In the genomic region with DNA sequence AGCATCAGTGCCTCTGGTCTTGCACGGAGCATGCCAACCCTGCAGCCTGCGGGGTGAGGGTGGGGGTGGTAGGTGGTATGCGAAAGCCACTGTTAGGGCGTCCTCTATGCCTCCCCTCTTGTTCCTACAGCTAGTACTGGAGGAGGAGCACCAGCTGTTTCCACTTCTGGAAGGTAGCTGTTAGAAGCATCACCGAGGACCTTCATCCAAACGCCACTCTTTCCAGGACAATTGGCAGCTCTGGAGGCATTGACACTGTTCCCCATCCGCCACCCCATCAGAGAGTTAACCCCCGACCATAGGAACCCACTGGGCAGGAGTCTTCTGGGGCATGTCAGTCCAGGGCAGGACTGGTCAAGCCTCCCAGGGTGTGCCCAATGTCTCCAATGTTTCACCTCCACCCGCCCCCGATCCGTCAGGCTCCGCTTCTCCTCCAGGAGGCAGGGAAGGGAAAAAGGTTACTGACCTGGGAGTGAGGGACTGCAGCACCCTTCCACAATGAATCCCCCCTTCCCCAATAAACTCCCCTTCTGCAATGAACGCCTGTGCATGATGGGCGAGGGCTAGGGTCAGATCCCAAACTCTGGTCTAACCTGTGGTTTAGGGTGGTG, we compare ENCODE assay signal across 17 cellular contexts. TPM values are rescaled to one million over a fixed set of nuclear protein-coding genes. Genes with fewer than 3 reads are reported as not detected.
DNase-seq lines count a peak whose midpoint lies in the region; ATAC-seq and TF ChIP-seq lines count a peak whose summit lies in the region.
"Had no signal": no experiment of that assay in that cellular context is flagged by ENCODE, and none has a peak within 500 bp of the region (broad histone marks: within the 10 kb centered on the region; RNA-seq: fewer than 3 reads in every experiment).

No MANE protein-coding gene starts in this region.

- H3K9me3 ChIP-seq in CD8-positive, alpha-beta memory T cell (ENCODE audit: low read length) = no peaks in the 10 kb centered on the region
- H3K9me3 ChIP-seq in HUES48 (ENCODE audit: control insufficient read depth, insufficient read depth, low read length) (no peaks in the 10 kb centered on the region), lower lobe of right lung (no peaks in the 10 kb centered on the region)
- no peaks in the 10 kb centered on the region for H3K9me3 ChIP-seq in naive thymus-derived CD4-positive, alpha-beta T cell (ENCODE audit: control insufficient read depth in 2 of 3, low read length in 3 of 3)

- POLR2A ChIA-PET in CD8-positive, alpha-beta memory T cell (lab: Charles Lee) = no interaction called here
- POLR2A ChIA-PET in naive thymus-derived CD4-positive, alpha-beta T cell (lab: Charles Lee) = no interaction called here

- peaks cover 63% of the 10 kb centered on the region for H3K27me3 ChIP-seq in CD8-positive, alpha-beta memory T cell (ENCODE audit: insufficient read depth, low read length, poor library complexity, severe bottlenecking)
- H3K27me3 ChIP-seq in HUES48 (ENCODE audit: control insufficient read depth, insufficient read depth, low read length) = peaks cover 98% of the 10 kb centered on the region
- H3K27me3 ChIP-seq in naive thymus-derived CD4-positive, alpha-beta T cell (ENCODE audit: control insufficient read depth in 2 of 2, insufficient read depth in 2 of 2, low read length in 2 of 2) = peaks cover 4 to 38% of the 10 kb centered on the region in 2 donors
- peaks cover 81% of the 10 kb centered on the region for H3K27me3 ChIP-seq in lower lobe of right lung (ENCODE audit: low read depth)

- no peak overlapping the region for H3K9ac ChIP-seq in HUES48 (ENCODE audit: low read depth, low read length)
- H3K9ac ChIP-seq: BLaER1 treated with 17β-estradiol and CSF1 and Interleukin-3, amounts not matched to agents 10 nM and 100 nM had no signal

- peaks cover 57 to 86% of the 10 kb centered on the region in 2 donors for H3K27me3 Mint-ChIP-seq in CD8-positive, alpha-beta memory T cell
- peaks cover 74 to 87% (median 86%) of the 10 kb centered on the region in 5 donors for H3K27me3 Mint-ChIP-seq in naive thymus-derived CD4-positive, alpha-beta T cell

- peaks cover 41% of the 10 kb centered on the region for H3K4me1 ChIP-seq in CD8-positive, alpha-beta memory T cell (ENCODE audit: insufficient read depth, low read length)
- H3K4me1 ChIP-seq in HUES48 (ENCODE audit: control insufficient read depth, insufficient read depth, low read length) (peaks cover 28% of the 10 kb centered on the region), lower lobe of right lung (peaks cover 42% of the 10 kb centered on the region)
- H3K4me1 ChIP-seq in naive thymus-derived CD4-positive, alpha-beta T cell (ENCODE audit: control insufficient read depth in 2 of 2, insufficient read depth in 2 of 2, low read length in 2 of 2) = peaks cover 0 to 49% of the 10 kb centered on the region in 2 donors

- DNase-seq in CD8-positive, alpha-beta memory T cell = no peak
- DNase-seq in coronary artery (ENCODE audit: low spot score) (no peak), lower lobe of right lung (no peak), dermis blood vessel endothelial cell (no peak)
- DNase-seq in naive thymus-derived CD4-positive, alpha-beta T cell = no peak
- DNase-seq: activated naive CD4-positive, alpha-beta T cell; DND-41; foreskin melanocyte; NCI-H1092; stimulated activated CD4-positive, alpha-beta T cell treated with anti-CD3 and anti-CD28 coated beads, Interleukin-12 subunit alpha, Interleukin-12 subunit beta, amount 100 ng/mL, for 4 hours had no signal

- no peak for ATAC-seq in naive thymus-derived CD4-positive, alpha-beta T cell
- ATAC-seq in lower lobe of right lung = no peak
- no peak for ATAC-seq in HG02884 (IDR thresholded peaks at IDR 0.05; ENCODE audit: unreplicated experiment)
- ATAC-seq in GM21447 (IDR thresholded peaks at IDR 0.05; ENCODE audit: unreplicated experiment) = no peak

- CTCF ChIA-PET in CD8-positive, alpha-beta memory T cell (lab: Charles Lee) = no interaction called here
- CTCF ChIA-PET in naive thymus-derived CD4-positive, alpha-beta T cell (lab: Charles Lee) = interaction anchor here (0.6 kb wide), 1 partner anchor 710 kb away, joined by 3 read pairs; no protein-coding TSS in a partner anchor

- no peak overlapping the region for H3K27ac ChIP-seq in CD8-positive, alpha-beta memory T cell (ENCODE audit: low read depth, low read length)
- no peak overlapping the region for H3K27ac ChIP-seq in HUES48 (ENCODE audit: low read depth, low read length)
- H3K27ac ChIP-seq in coronary artery = no peak overlapping the region
- H3K27ac ChIP-seq in naive thymus-derived CD4-positive, alpha-beta T cell (ENCODE audit: low read depth, low read length) = no peak overlapping the region
- no peak overlapping the region for H3K27ac ChIP-seq in lower lobe of right lung
- H3K27ac ChIP-seq: BLaER1 treated with 17β-estradiol and CSF1 and Interleukin-3, amounts not matched to agents 10 nM and 100 nM had no signal

- H3K4me3 Mint-ChIP-seq in CD8-positive, alpha-beta memory T cell = peak overlapping the region in 4 of 7 donors; percentile 37 to 65 (median 53)
- H3K4me3 Mint-ChIP-seq in naive thymus-derived CD4-positive, alpha-beta T cell = peak overlapping the region in 9 of 10 donors; percentile 5 to 79 (median 77)

- H3K27ac Mint-ChIP-seq in CD8-positive, alpha-beta memory T cell = peak overlapping the region in 1 of 8 donors; percentile 31
- H3K27ac Mint-ChIP-seq in naive thymus-derived CD4-positive, alpha-beta T cell = no peak overlapping the region

- no peaks in the 10 kb centered on the region for H3K9me3 Mint-ChIP-seq in CD8-positive, alpha-beta memory T cell
- H3K9me3 Mint-ChIP-seq in naive thymus-derived CD4-positive, alpha-beta T cell = no peaks in the 10 kb centered on the region

- TF ChIP-seq CTCF in coronary artery (IDR thresholded peaks at IDR 0.05) (no peak), lower lobe of right lung (IDR thresholded peaks at IDR 0.05) (no peak)

- peaks cover 0 to 2% (median 0%) of the 10 kb centered on the region in 3 donors for H3K36me3 Mint-ChIP-seq in CD8-positive, alpha-beta memory T cell
- H3K36me3 Mint-ChIP-seq in naive thymus-derived CD4-positive, alpha-beta T cell = peaks cover 0 to 3% (median 0%) of the 10 kb centered on the region in 5 donors

- H3K4me3 ChIP-seq in CD8-positive, alpha-beta memory T cell (ENCODE audit: low read length) = peak overlapping the region; percentile 6
- H3K4me3 ChIP-seq in HUES48 (ENCODE audit: low read depth, low read length) (peak overlapping the region; percentile 37), coronary artery (peak overlapping the region; percentile 49), lower lobe of right lung (no peak overlapping the region)
- H3K4me3 ChIP-seq in naive thymus-derived CD4-positive, alpha-beta T cell (ENCODE audit: low read length) = no peak overlapping the region

- H3K36me3 ChIP-seq in CD8-positive, alpha-beta memory T cell (ENCODE audit: insufficient read depth, low read length) = no peaks in the 10 kb centered on the region
- H3K36me3 ChIP-seq in HUES48 (ENCODE audit: control insufficient read depth, insufficient read depth, low read length) (no peaks in the 10 kb centered on the region), lower lobe of right lung (no peaks in the 10 kb centered on the region)
- H3K36me3 ChIP-seq in naive thymus-derived CD4-positive, alpha-beta T cell (ENCODE audit: control insufficient read depth in 2 of 3, insufficient read depth in 3 of 3, low read length in 3 of 3) = no peaks in the 10 kb centered on the region

- intact Hi-C loops in naive thymus-derived CD4-positive, alpha-beta T cell (cut with micrococcal nuclease) = no loop called here
- intact Hi-C loops in lower lobe of right lung (cut with DNase I) = no loop called here

- H3K4me1 Mint-ChIP-seq in CD8-positive, alpha-beta memory T cell = peaks cover 31 to 63% (median 46%) of the 10 kb centered on the region in 3 donors
- H3K4me1 Mint-ChIP-seq in naive thymus-derived CD4-positive, alpha-beta T cell = peaks cover 29 to 60% (median 42%) of the 10 kb centered on the region in 7 donors

RNA-seq across cellular contexts. Expression of gene DUOX2, which starts 0.5 kb away (rescaled TPM):
- total RNA-seq in CD8-positive, alpha-beta memory T cell = not detected
- not detected for polyA plus RNA-seq in CD8-positive, alpha-beta memory T cell
- under 1 TPM in 1 of 5 experiments, not detected in 4; 0.49 TPM for total RNA-seq in naive thymus-derived CD4-positive, alpha-beta T cell
- not detected for polyA plus RNA-seq in naive thymus-derived CD4-positive, alpha-beta T cell
- total RNA-seq in lower lobe of right lung = 4.0 TPM
- total RNA-seq in dermis blood vessel endothelial cell = not detected in 2 replicates

RNA-seq across cellular contexts. Expression of gene DUOXA2, which starts 0.6 kb away (rescaled TPM):
- total RNA-seq in CD8-positive, alpha-beta memory T cell = not detected
- polyA plus RNA-seq in CD8-positive, alpha-beta memory T cell = not detected
- not detected for total RNA-seq in naive thymus-derived CD4-positive, alpha-beta T cell
- not detected for polyA plus RNA-seq in naive thymus-derived CD4-positive, alpha-beta T cell
- total RNA-seq in lower lobe of right lung = not detected
- not detected in 2 replicates for total RNA-seq in dermis blood vessel endothelial cell
- total RNA-seq: H4, mesenteric fat pad, NCI-H460 had no signal

RNA-seq across cellular contexts. Expression of gene DUOXA1, which starts 16.2 kb away (rescaled TPM):
- total RNA-seq in CD8-positive, alpha-beta memory T cell = under 1 TPM in 1 of 2 experiments, not detected in 1; 0.09 TPM
- polyA plus RNA-seq in CD8-positive, alpha-beta memory T cell = 0.29 TPM
- total RNA-seq in naive thymus-derived CD4-positive, alpha-beta T cell = under 1 TPM in 2 of 5 experiments, not detected in 3; 0.49 to 0.51 TPM
- polyA plus RNA-seq in naive thymus-derived CD4-positive, alpha-beta T cell = under 1 TPM in 1 of 2 donors, not detected in 1; 0.22 TPM
- total RNA-seq in lower lobe of right lung (131 TPM), dermis blood vessel endothelial cell (not detected in 2 replicates)
- total RNA-seq: H4 had no signal

RNA-seq across cellular contexts. Expression of gene DUOX1, which starts 16.3 kb away (rescaled TPM):
- total RNA-seq in CD8-positive, alpha-beta memory T cell = under 1 TPM in 1 of 2 experiments, not detected in 1; 0.11 TPM
- 1.2 TPM for polyA plus RNA-seq in CD8-positive, alpha-beta memory T cell
- total RNA-seq in naive thymus-derived CD4-positive, alpha-beta T cell = under 1 TPM in 2 of 5 experiments, not detected in 3; 0.05 to 0.34 TPM
- 1 to 10 TPM; 1.2 to 2.0 TPM for polyA plus RNA-seq in naive thymus-derived CD4-positive, alpha-beta T cell
- total RNA-seq in lower lobe of right lung (317 TPM), dermis blood vessel endothelial cell (not detected in 2 replicates)
- total RNA-seq: H4, NCI-H460 had no signal

Comparison
In these comparisons a context has a peak if more than half of its experiments do, and no peak if none do; other contexts are left out.
1. H3K4me3 ChIP-seq: peak in CD8-positive, alpha-beta memory T cell (single experiment), HUES48 (single experiment) and coronary artery (single experiment); none in naive thymus-derived CD4-positive, alpha-beta T cell (single experiment) and lower lobe of right lung (single experiment).
2. RNA of gene DUOXA1, which starts 16.2 kb away (total RNA-seq): 131 TPM in lower lobe of right lung (single experiment); 0.49 to 0.51 TPM in naive thymus-derived CD4-positive, alpha-beta T cell, not detected in dermis blood vessel endothelial cell and 0.09 TPM in CD8-positive, alpha-beta memory T cell; every median in the first group is over 10 times any median in the second.